In genomic region chrX:129593137-129593536, GRCh38 we compare ENCODE assay signal across 17 cellular contexts. TPM values are rescaled to one million over a fixed set of nuclear protein-coding genes. Genes with fewer than 3 reads are reported as not detected.
A peak's percentile ranks its signal among the peaks of the same experiment; 100 is the strongest.
DNase-seq lines count a peak whose midpoint lies in the region; ATAC-seq, FAIRE-seq and TF ChIP-seq lines count a peak whose summit lies in the region.
"Had no signal": no experiment of that assay in that cellular context is flagged by ENCODE, and none has a peak within 500 bp of the region (broad histone marks: within the 10 kb centered on the region; RNA-seq: fewer than 3 reads in every experiment).

No MANE protein-coding gene starts in this region.

- H3K4me2 ChIP-seq in H1 (ENCODE audit: insufficient read depth in 1 of 2, low read depth in 2 of 2, low read length in 2 of 2), result no peak overlapping the region

- no peak overlapping the region for H2BK5ac ChIP-seq in H1 (ENCODE audit: low read depth, low read length)

- H3K4ac ChIP-seq in H1 (replicated peaks; ENCODE audit: insufficient read length, low read depth, low read length), result no peak overlapping the region

- H3K9ac ChIP-seq in HUES48 (ENCODE audit: low read depth, low read length) (no peak overlapping the region), H1 (replicated peaks in 1 of 4; ENCODE audit: extremely low read depth in 1 of 4, low read depth in 3 of 4, low read length in 3 of 4) (no peak overlapping the region)

- H4K8ac ChIP-seq in H1 (ENCODE audit: extremely low read depth, insufficient read depth, low read length), result no peak overlapping the region

- H3K4me1 Mint-ChIP-seq in CD8-positive, alpha-beta T cell (ENCODE audit: low read depth), result no peaks in the 10 kb centered on the region
- H3K4me1 Mint-ChIP-seq: stimulated activated naive B cell treated with anti-CD40 and anti-IgM and Interleukin-4, amounts not matched to agents 10 μg/mL and 1 μg/mL and 100 μg/mL, for 72 hours had no signal

- no peak for TF ChIP-seq POLR2A in H1 (IDR thresholded peaks at IDR 0.05; ENCODE audit: control extremely low read depth in 1 of 2, low read depth in 2 of 2, low read length in 2 of 2)
- no peak for TF ChIP-seq POLR2A in adrenal gland (IDR thresholded peaks at IDR 0.05)

- no peak overlapping the region for H3K4me3 Mint-ChIP-seq in CD8-positive, alpha-beta T cell
- H3K4me3 Mint-ChIP-seq: activated CD8-positive, alpha-beta T cell treated with anti-CD3 and anti-CD28 coated beads for 36 hours; stimulated activated naive B cell treated with anti-CD40 and anti-IgM and Interleukin-4, amounts not matched to agents 10 μg/mL and 1 μg/mL and 100 μg/mL, for 72 hours had no signal

- peaks cover 11% of the 10 kb centered on the region for H3K36me3 Mint-ChIP-seq in CD8-positive, alpha-beta T cell

- no peaks in the 10 kb centered on the region for H3K27me3 ChIP-seq in HUES48 (ENCODE audit: control insufficient read depth, insufficient read depth, low read length)
- H3K27me3 ChIP-seq in H1 (replicated peaks in 1 of 4; ENCODE audit: control insufficient read depth in 3 of 4, extremely low read depth in 1 of 4, insufficient read depth in 3 of 4, low read length in 3 of 4), result no peaks in the 10 kb centered on the region
- H3K27me3 ChIP-seq in CD8-positive, alpha-beta T cell (ENCODE audit: insufficient read depth, low read length), result no peaks in the 10 kb centered on the region
- no peaks in the 10 kb centered on the region for H3K27me3 ChIP-seq in adrenal gland

- no peak overlapping the region for H3K14ac ChIP-seq in H1 (ENCODE audit: insufficient read length)

- peaks cover 68% of the 10 kb centered on the region for H3K36me3 ChIP-seq in HUES48 (ENCODE audit: control insufficient read depth, insufficient read depth, low read length)
- peaks cover 0 to 28% (median 6%) of the 10 kb centered on the region in 4 experiments; a peak in 5 of 8 replicates for H3K36me3 ChIP-seq in H1 (ENCODE audit: control insufficient read depth in 2 of 4, insufficient read depth in 4 of 4, low read length in 3 of 4)
- H3K36me3 ChIP-seq in CD8-positive, alpha-beta T cell (ENCODE audit: insufficient read depth, low read length), result no peaks in the 10 kb centered on the region
- H3K36me3 ChIP-seq in adrenal gland (replicated peaks in 1 of 2), result peaks cover 0 to 25% of the 10 kb centered on the region in 2 donors

- H3K9me3 ChIP-seq in HUES48 (ENCODE audit: control insufficient read depth, insufficient read depth, low read length) (no peaks in the 10 kb centered on the region), H1 (ENCODE audit: insufficient read depth in 2 of 2, low read depth in 1 of 2, low read length in 1 of 2) (no peaks in the 10 kb centered on the region), adrenal gland (replicated peaks in 1 of 3) (no peaks in the 10 kb centered on the region)
- H3K9me3 ChIP-seq in CD8-positive, alpha-beta T cell (ENCODE audit: low read length), result no peaks in the 10 kb centered on the region

- no peaks in the 10 kb centered on the region for H3K9me3 Mint-ChIP-seq in CD8-positive, alpha-beta T cell
- H3K9me3 Mint-ChIP-seq: activated CD8-positive, alpha-beta T cell treated with anti-CD3 and anti-CD28 coated beads for 36 hours; stimulated activated naive B cell treated with anti-CD40 and anti-IgM and Interleukin-4, amounts not matched to agents 10 μg/mL and 1 μg/mL and 100 μg/mL, for 72 hours had no signal

- no peaks in the 10 kb centered on the region for H3K79me1 ChIP-seq in H1 (ENCODE audit: low read depth, low read length)

- peak overlapping the region; percentile 67 for H3K27ac ChIP-seq in HUES48 (ENCODE audit: low read depth, low read length)
- no peak overlapping the region for H3K27ac ChIP-seq in H1 (ENCODE audit: low read depth, low read length)
- no peak overlapping the region for H3K27ac ChIP-seq in CD8-positive, alpha-beta T cell (ENCODE audit: low read depth, low read length)
- H3K27ac ChIP-seq in adrenal gland, result no peak overlapping the region

- H2AFZ ChIP-seq in H1 (ENCODE audit: low read length), result no peak overlapping the region

- H3K23ac ChIP-seq in H1 (ENCODE audit: insufficient read length), result no peak overlapping the region

- CTCF ChIA-PET in H1 (lab: Charles Lee; ENCODE audit: partially characterized antibody), result interaction anchor here (1.3 to 1.7 kb wide), 3 partner anchors 10 to 163 kb away, joined by 3 to 4 read pairs (median 3); no protein-coding TSS in a partner anchor
- CTCF ChIA-PET in CD8-positive, alpha-beta T cell (lab: Charles Lee), result interaction anchor here (0.6 to 0.9 kb wide), 3 partner anchors 10 to 52 kb away, joined by 3 to 4 read pairs (median 3); no protein-coding TSS in a partner anchor

- no peak overlapping the region for H2BK15ac ChIP-seq in H1 (ENCODE audit: low read length)

- no peak overlapping the region for H4K5ac ChIP-seq in H1 (ENCODE audit: insufficient read length, low read depth, low read length)

- TF ChIP-seq EP300 in H1 (IDR thresholded peaks at IDR 0.05; ENCODE audit: borderline replicate concordance in 1 of 2, low read depth in 2 of 2, low read length in 2 of 2), result no peak

- no peak for ATAC-seq in CD8-positive, alpha-beta T cell
- ATAC-seq in GM21423 (IDR thresholded peaks at IDR 0.05; ENCODE audit: unreplicated experiment), result no peak
- ATAC-seq: activated CD8-positive, alpha-beta T cell treated with anti-CD3 and anti-CD28 coated beads for 36 hours; stimulated activated naive B cell treated with anti-CD40 and anti-IgM and Interleukin-4, amounts not matched to agents 10 μg/mL and 1 μg/mL and 100 μg/mL, for 72 hours had no signal

- no peak overlapping the region for H2BK20ac ChIP-seq in H1 (ENCODE audit: low read length)

- peaks cover 7% of the 10 kb centered on the region; the same call in 1 of the 2 replicates for H3K4me1 ChIP-seq in HUES48 (ENCODE audit: control insufficient read depth, insufficient read depth, low read length)
- H3K4me1 ChIP-seq in H1 (replicated peaks in 1 of 4; ENCODE audit: control insufficient read depth in 3 of 4, insufficient read depth in 4 of 4, low read length in 3 of 4), result no peaks in the 10 kb centered on the region
- H3K4me1 ChIP-seq in CD8-positive, alpha-beta T cell (ENCODE audit: insufficient read depth, low read length), result no peaks in the 10 kb centered on the region
- H3K4me1 ChIP-seq in adrenal gland (replicated peaks in 1 of 2), result no peaks in the 10 kb centered on the region

- POLR2A ChIA-PET in H1 (lab: Charles Lee; ENCODE audit: partially characterized antibody), result interaction anchor here (1.2 kb wide), 1 partner anchor 8 kb away, joined by 4 read pairs; no protein-coding TSS in a partner anchor
- POLR2A ChIA-PET in CD8-positive, alpha-beta T cell (lab: Charles Lee), result no interaction called here

- H3K27me3 Mint-ChIP-seq in CD8-positive, alpha-beta T cell (ENCODE audit: low read depth), result no peaks in the 10 kb centered on the region
- H3K27me3 Mint-ChIP-seq: activated CD8-positive, alpha-beta T cell treated with anti-CD3 and anti-CD28 coated beads for 36 hours; stimulated activated naive B cell treated with anti-CD40 and anti-IgM and Interleukin-4, amounts not matched to agents 10 μg/mL and 1 μg/mL and 100 μg/mL, for 72 hours had no signal

- H3K79me2 ChIP-seq in H1 (ENCODE audit: control insufficient read depth in 1 of 2, insufficient read depth in 2 of 2, low read length in 2 of 2), result no peaks in the 10 kb centered on the region

- no peak; the same call in 1 of the 2 replicates for TF ChIP-seq CTCF in AG09319 (IDR thresholded peaks at IDR 0.05; ENCODE audit: low read depth, low read length)
- TF ChIP-seq CTCF in H1 (IDR thresholded peaks at IDR 0.05; ENCODE audit: control extremely low read depth in 1 of 3, insufficient read depth in 1 of 3, low read depth in 1 of 3, low read length in 3 of 3), result no peak
- TF ChIP-seq CTCF in CD8-positive, alpha-beta T cell (IDR thresholded peaks at IDR 0.05), result no peak
- no peak for TF ChIP-seq CTCF in adrenal gland (IDR thresholded peaks at IDR 0.05)

- no peaks in the 10 kb centered on the region for H3K23me2 ChIP-seq in H1 (ENCODE audit: low read depth, low read length)

- no peak overlapping the region for H3K56ac ChIP-seq in H1 (replicated peaks; ENCODE audit: insufficient read length, low read depth, low read length)

- H3K18ac ChIP-seq in H1 (ENCODE audit: extremely low read depth, low read length), result no peak overlapping the region

- TF ChIP-seq RAD21 in H1 (IDR thresholded peaks at IDR 0.05 in 1 of 2, conservative IDR thresholded peaks at IDR 0.05 in 1 of 2; ENCODE audit: low read depth in 2 of 2, low read length in 2 of 2), result no peak

- no peak overlapping the region for H2AK5ac ChIP-seq in H1 (ENCODE audit: low read depth, low read length)

- H4K20me1 ChIP-seq in H1 (replicated peaks in 1 of 2; ENCODE audit: control insufficient read depth in 1 of 2, insufficient read depth in 2 of 2, low read length in 2 of 2), result no peaks in the 10 kb centered on the region

- H3K27ac Mint-ChIP-seq in CD8-positive, alpha-beta T cell, result no peak overlapping the region
- H3K27ac Mint-ChIP-seq: activated CD8-positive, alpha-beta T cell treated with anti-CD3 and anti-CD28 coated beads for 36 hours; stimulated activated naive B cell treated with anti-CD40 and anti-IgM and Interleukin-4, amounts not matched to agents 10 μg/mL and 1 μg/mL and 100 μg/mL, for 72 hours had no signal

- H2BK120ac ChIP-seq in H1 (replicated peaks; ENCODE audit: low read depth, low read length), result no peak overlapping the region

- intact Hi-C loops in CD8-positive, alpha-beta T cell (cut with DNase I, micrococcal nuclease), result no loop called here
- intact Hi-C loops in adrenal gland (cut with DNase I), result no loop called here

- H4K91ac ChIP-seq in H1 (replicated peaks; ENCODE audit: insufficient read length, low read length), result no peak overlapping the region

- peak; percentile 10 for DNase-seq in AG09319 (ENCODE audit: extremely low read depth, low read depth)
- no peak for DNase-seq in H1 (ENCODE audit: low read depth in 1 of 2, low spot score in 2 of 2)
- peak; percentile 20 for DNase-seq in medulla oblongata (ENCODE audit: extremely low spot score)
- no peak for DNase-seq in NCI-H345 (lab: John Stamatoyannopoulos, UW)
- no peak for DNase-seq in CD8-positive, alpha-beta T cell
- DNase-seq in adrenal gland, result no peak
- DNase-seq: activated CD8-positive, alpha-beta T cell treated with anti-CD3 and anti-CD28 coated beads for 36 hours; central memory CD4-positive, alpha-beta T cell; H7; NCI-H1436; NCI-H748 treated with DMSO at 0.1 percent for 48 hours; SHP77; stimulated activated CD4-positive, alpha-beta T cell treated with anti-CD3 and anti-CD28 coated beads, Interleukin-4, amount 100 ng/mL, for 24 hours; stimulated activated naive B cell treated with anti-CD40 and anti-IgM and Interleukin-4, amounts not matched to agents 10 μg/mL and 1 μg/mL and 100 μg/mL, for 72 hours; T-helper 9 cell had no signal

- no peak for FAIRE-seq in H1 (lab: Jason Lieb, UNC)

- H3K4me3 ChIP-seq in HUES48 (ENCODE audit: low read depth, low read length), result no peak overlapping the region
- H3K4me3 ChIP-seq in H1 (ENCODE audit: extremely low read depth in 1 of 4, insufficient read depth in 2 of 4, low read depth in 3 of 4, low read length in 4 of 4), result no peak overlapping the region
- H3K4me3 ChIP-seq in CD8-positive, alpha-beta T cell (ENCODE audit: low read depth, low read length), result no peak overlapping the region
- H3K4me3 ChIP-seq in adrenal gland, result no peak overlapping the region

- H2BK12ac ChIP-seq in H1 (ENCODE audit: low read depth, low read length), result no peak overlapping the region

RNA-seq across cellular contexts. Expression of gene OCRL, which starts 53.1 kb away (rescaled TPM):
- 14.9 and 15.1 TPM in 2 replicates for total RNA-seq in H1 (2021; fragmentation: NEBNext Ultra II Directional; extraction: Animal tissue kit (Norgen Biotek cat#: 25700))
- polyA plus RNA-seq in H1 (2011; rRNA removed) (8.5 and 12.7 TPM in 2 replicates), adrenal gland (10 to 100 TPM; 24.2 to 48.4 (median 36.7) TPM)
- polyA plus RNA-seq in H1 (2011; cell fraction: cytosol; rRNA removed), result 11.6 TPM
- 13.3 TPM for polyA plus RNA-seq in H1 (2011; cell fraction: nucleus; rRNA removed)
- 9.8 to 12.4 TPM (median 11.5 TPM) in 4 replicates for polyA plus RNA-seq in H1 (2012, experiment 1 of 2)
- polyA plus RNA-seq in H1 (2012, experiment 2 of 2), result 1.2 TPM
- 10.5 TPM for polyA plus RNA-seq in H1 (2013, experiment 1 of 2)
- 9.6 TPM for polyA plus RNA-seq in H1 (2013, experiment 2 of 2)
- 17.9 and 20.4 TPM in 2 replicates for polyA minus RNA-seq in H1 (2011; rRNA and poly(A)+ RNA removed)
- 8.1 TPM for polyA minus RNA-seq in H1 (2011; cell fraction: cytosol; rRNA and poly(A)+ RNA removed)
- polyA minus RNA-seq in H1 (2011; cell fraction: nucleus; rRNA and poly(A)+ RNA removed), result 14.2 TPM
- total RNA-seq in CD8-positive, alpha-beta T cell, result 1 to 10 TPM; 1.7 to 2.1 TPM
- total RNA-seq in adrenal gland, result 10 to 100 TPM; 28.7 to 48.6 (median 34.3) TPM

Comparison
In these comparisons a context has a peak if more than half of its experiments do, and no peak if none do; other contexts are left out.
1. DNase-seq: peak in AG09319 (single experiment) and medulla oblongata (single experiment); none in H1 (0 of 2), NCI-H345 (single experiment), CD8-positive, alpha-beta T cell (0 of 7) and adrenal gland (0 of 7).